ENCODE assay signal across 17 cellular contexts in the genomic region with DNA sequence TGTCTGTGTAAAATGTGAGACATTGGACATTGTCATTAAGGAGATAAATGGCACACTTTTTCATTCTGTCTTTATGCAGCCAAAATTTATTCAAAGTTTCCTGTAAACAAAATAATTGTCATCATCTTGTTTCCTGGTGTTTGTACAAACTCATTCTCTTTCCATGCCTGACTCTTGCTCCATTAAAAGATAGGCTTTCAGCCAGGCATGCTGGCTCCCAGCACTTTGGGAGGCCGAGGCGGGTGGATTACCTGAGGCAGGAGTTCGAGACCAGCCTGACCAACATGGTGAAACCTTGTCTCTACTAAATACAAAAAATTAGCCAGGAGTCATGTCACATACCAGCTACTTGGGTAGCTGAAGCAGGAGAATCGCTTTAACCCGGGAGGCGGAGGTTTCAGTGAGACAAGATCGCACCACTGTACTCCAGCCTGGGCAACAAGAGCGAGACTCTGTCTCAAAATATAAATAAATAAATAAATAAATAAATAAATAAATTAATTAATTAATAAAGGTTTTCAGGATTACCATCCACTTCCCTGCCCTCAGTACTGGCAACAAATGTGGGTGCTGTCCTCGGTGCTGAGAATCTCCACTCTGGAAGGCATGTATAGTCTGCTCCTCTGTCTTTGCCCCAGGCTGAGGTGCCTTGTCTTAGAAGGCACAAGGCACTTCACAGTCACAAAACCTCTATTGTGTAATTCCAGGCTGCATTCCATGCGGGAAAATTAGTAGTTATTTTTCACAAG.
DNase-seq lines count a peak whose midpoint lies in the region; ATAC-seq and TF ChIP-seq lines count a peak whose summit lies in the region.
"Had no signal": no experiment of that assay in that cellular context is flagged by ENCODE, and none has a peak within 500 bp of the region (broad histone marks: within the 10 kb centered on the region; RNA-seq: fewer than 3 reads in every experiment).

No MANE protein-coding gene starts in this region.

- H3K36me3 Mint-ChIP-seq in neural crest cell (ENCODE audit: low read depth) = no peaks in the 10 kb centered on the region
- H3K36me3 Mint-ChIP-seq: CD4-positive, alpha-beta memory T cell had no signal

- H3K4me3 ChIP-seq in GM12865 (ENCODE audit: low read depth, low read length) (no peak overlapping the region), choroid plexus epithelial cell (ENCODE audit: low read depth, low read length) (no peak overlapping the region)
- H3K4me3 ChIP-seq: esophagus muscularis mucosa, mucosa of descending colon had no signal

- ATAC-seq in GM19324 (IDR thresholded peaks at IDR 0.05; ENCODE audit: low FRiP score, unreplicated experiment) (no peak), HG03139 (IDR thresholded peaks at IDR 0.05; ENCODE audit: unreplicated experiment) (no peak)
- ATAC-seq: mucosa of descending colon had no signal

- no peaks in the 10 kb centered on the region for H3K9me3 Mint-ChIP-seq in neural crest cell

- peaks cover 10% of the 10 kb centered on the region for H3K27me3 Mint-ChIP-seq in neural crest cell (ENCODE audit: low read depth)
- H3K27me3 Mint-ChIP-seq: activated CD4-positive, alpha-beta memory T cell treated with anti-CD3 and anti-CD28 coated beads, Interleukin-2, amount 10 ng/mL, durations not matched to agents 7 days and 5 days; CD4-positive, alpha-beta memory T cell had no signal

- H3K4me3 Mint-ChIP-seq in neural crest cell = no peak overlapping the region
- H3K4me3 Mint-ChIP-seq: activated CD4-positive, alpha-beta memory T cell treated with anti-CD3 and anti-CD28 coated beads, Interleukin-2, amount 10 ng/mL, durations not matched to agents 7 days and 5 days; CD4-positive, alpha-beta memory T cell had no signal

- peaks cover 4% of the 10 kb centered on the region for H3K4me1 Mint-ChIP-seq in neural crest cell
- H3K4me1 Mint-ChIP-seq: activated CD4-positive, alpha-beta memory T cell treated with anti-CD3 and anti-CD28 coated beads, Interleukin-2, amount 10 ng/mL, durations not matched to agents 7 days and 5 days; CD4-positive, alpha-beta memory T cell had no signal

- no peak overlapping the region for H3K27ac Mint-ChIP-seq in neural crest cell (ENCODE audit: unreplicated experiment)
- H3K27ac Mint-ChIP-seq: activated CD4-positive, alpha-beta memory T cell treated with anti-CD3 and anti-CD28 coated beads, Interleukin-2, amount 10 ng/mL, durations not matched to agents 7 days and 5 days; CD4-positive, alpha-beta memory T cell had no signal

- peak; percentile 2 for DNase-seq in GM12865 (ENCODE audit: low read depth)
- peak; percentile 9 for DNase-seq in NCI-H460 (ENCODE audit: extremely low read depth, low read depth)
- peak; percentile 9 for DNase-seq in choroid plexus epithelial cell (ENCODE audit: low read depth)
- peak; percentile 48 for DNase-seq in neural crest cell (ENCODE audit: low read depth, low spot score)
- no peak for DNase-seq in Ammon's horn (ENCODE audit: low spot score)
- no peak for DNase-seq in HPDE6-E6E7 (ENCODE audit: extremely low spot score)
- DNase-seq: activated CD4-positive, alpha-beta memory T cell treated with anti-CD3 and anti-CD28 coated beads, Interleukin-2, amount 10 ng/mL, durations not matched to agents 7 days and 5 days; activated naive CD4-positive, alpha-beta T cell treated with Interleukin-2 at 50 U/mL for 16 hours; CD4-positive, alpha-beta memory T cell; mucosa of descending colon; NCI-H1694; retina; stimulated activated CD4-positive, alpha-beta T cell treated with anti-CD3 and anti-CD28 coated beads, Interleukin-4, amount 100 ng/mL, for 4 hours; T-helper 1 cell had no signal

- TF ChIP-seq CTCF in GM12865 (IDR thresholded peaks at IDR 0.05; ENCODE audit: insufficient read depth, low read depth, low read length, missing control alignments) (no peak), choroid plexus epithelial cell (conservative IDR thresholded peaks at IDR 0.05; ENCODE audit: low read depth, low read length) (no peak), neural crest cell (conservative IDR thresholded peaks at IDR 0.05) (no peak)

Comparison
In these comparisons a context has a peak if more than half of its experiments do, and no peak if none do; other contexts are left out.
1. DNase-seq: peak in GM12865 (single experiment), NCI-H460 (single experiment), choroid plexus epithelial cell (single experiment) and neural crest cell (single experiment); none in Ammon's horn (single experiment) and HPDE6-E6E7 (single experiment).